8 cellular contexts compared by ENCODE assay signal in the genomic region with DNA sequence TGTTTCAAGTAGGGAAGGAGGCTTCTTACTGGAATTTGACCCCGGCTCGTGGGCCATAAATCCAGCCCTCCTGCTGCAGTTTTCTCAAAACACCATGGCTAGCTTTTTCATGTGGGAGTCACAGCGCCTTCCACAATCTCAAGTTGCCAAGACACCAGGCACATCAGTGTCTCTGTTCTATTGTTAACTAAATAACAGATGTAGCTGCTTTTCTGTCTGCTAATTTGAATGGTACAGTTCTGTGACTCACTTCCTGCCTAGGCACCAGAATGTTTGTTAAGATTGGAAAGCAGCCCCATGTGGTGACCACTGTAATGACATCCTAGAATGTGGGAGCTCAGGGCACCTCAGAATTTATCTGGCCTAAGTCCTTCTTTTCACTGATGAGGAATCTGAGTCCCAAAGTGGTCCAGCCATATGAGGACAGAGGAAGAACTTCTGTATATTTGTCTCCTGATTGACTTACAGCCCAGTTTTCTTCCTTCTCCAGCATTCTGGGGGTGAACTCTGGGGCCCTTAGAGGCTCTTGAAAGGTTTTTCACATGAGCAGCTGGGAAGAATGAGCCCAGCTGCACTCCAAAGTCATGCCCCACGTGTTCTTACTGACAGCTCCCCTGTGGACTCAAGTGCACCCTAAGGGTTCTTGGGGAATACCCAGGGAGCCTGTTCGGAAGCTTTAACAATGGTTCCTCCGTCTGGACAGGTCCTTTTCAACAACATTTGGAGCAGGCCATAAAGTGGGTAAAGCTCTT. TPM values are rescaled to one million over a fixed set of nuclear protein-coding genes. Genes with fewer than 3 reads are reported as not detected.
DNase-seq lines count a peak whose midpoint lies in the region; ATAC-seq, FAIRE-seq and TF ChIP-seq lines count a peak whose summit lies in the region.

No MANE protein-coding gene starts in this region.

- no peak overlapping the region for H3K4me3 ChIP-seq in OCI-LY1 (ENCODE audit: low read depth, low read length, poor library complexity, severe bottlenecking)
- no peak overlapping the region for H3K4me3 ChIP-seq in GM12878
- H3K4me3 ChIP-seq in lower lobe of right lung = no peak overlapping the region

- no peaks in the 10 kb centered on the region for H3K4me1 ChIP-seq in OCI-LY1 (ENCODE audit: insufficient read depth, low read length, severe bottlenecking)
- no peaks in the 10 kb centered on the region for H3K4me1 ChIP-seq in GM12878 (ENCODE audit: control insufficient read depth, insufficient read depth, low read length)
- peaks cover 7% of the 10 kb centered on the region for H3K4me1 ChIP-seq in lower lobe of right lung

- TF ChIP-seq POLR2A in GM12878 (IDR thresholded peaks at IDR 0.05; ENCODE audit: low read depth, low read length) = no peak

- POLR2A ChIA-PET in GM12878 (lab: Charles Lee) = interaction anchor here (1.3 to 1.6 kb wide), 2 partner anchors 13 kb away, joined by 3 to 4 read pairs; no protein-coding TSS in a partner anchor

- peak; percentile 28 for TF ChIP-seq RAD21 in GM12878 (IDR thresholded peaks at IDR 0.05; ENCODE audit: insufficient read depth, low read depth, low read length)

- peak; percentile 13 for FAIRE-seq in GM12878 (lab: Jason Lieb, UNC)

- WGBS in GM12878 (ENCODE audit: insufficient coverage, insufficient replicate concordance, low lambda C conversion rate, missing lambda C conversion rate) = 86% methylated on average over 6 of the region's 6 CpGs

- H4K20me1 ChIP-seq in OCI-LY1 (ENCODE audit: insufficient read depth, low read length) = no peaks in the 10 kb centered on the region
- no peaks in the 10 kb centered on the region for H4K20me1 ChIP-seq in GM12878 (ENCODE audit: control insufficient read depth, insufficient read depth)

- CTCF ChIA-PET in GM12878 (lab: Yijun Ruan, JAX) = interaction anchor here (1.0 to 5.1 kb wide), 4 partner anchors 21 to 191 kb away, joined by 3 to 44 read pairs (median 7); no protein-coding TSS in a partner anchor

- H3K36me3 ChIP-seq in OCI-LY1 (ENCODE audit: insufficient read depth, low read length) (peaks cover 98% of the 10 kb centered on the region), GM12878 (ENCODE audit: control insufficient read depth in 2 of 2, insufficient read depth in 2 of 2, low read length in 1 of 2) (peaks cover 17 to 60% of the 10 kb centered on the region in 2 experiments), lower lobe of right lung (peaks cover 35% of the 10 kb centered on the region)

- no peak overlapping the region for H3K27ac ChIP-seq in OCI-LY1 (ENCODE audit: low read depth, low read length, poor library complexity, severe bottlenecking)
- H3K27ac ChIP-seq in GM12878 (ENCODE audit: control insufficient read depth, insufficient read depth) = no peak overlapping the region
- H3K27ac ChIP-seq in lower lobe of right lung = no peak overlapping the region

- TF ChIP-seq CTCF in OCI-LY1 (IDR thresholded peaks at IDR 0.05; ENCODE audit: low read length) = peak; percentile 24; the same call in 1 of the 2 replicates
- TF ChIP-seq CTCF in GM12878 (IDR thresholded peaks at IDR 0.05 in 2 of 3, conservative IDR thresholded peaks at IDR 0.05 in 1 of 3; ENCODE audit: control insufficient read depth in 2 of 3, extremely low read depth in 1 of 3, insufficient read depth in 1 of 3, low read depth in 3 of 3, low read length in 3 of 3) = peak in 2 of 3 experiments; percentile 13 to 34; a peak in 4 of 6 replicates
- no peak for TF ChIP-seq CTCF in lower lobe of right lung (IDR thresholded peaks at IDR 0.05)

- in situ Hi-C loops in ACHN (cut with HindIII; ENCODE audit: low pct_ligation_motif_present, low pct_unique_long_range_greater_than_20kb, low sequenced_read_pairs) (no loop called here), GM12878 (cut with MboI) (no loop called here)

- H2AFZ ChIP-seq in OCI-LY1 (ENCODE audit: low read length) = no peak overlapping the region
- H2AFZ ChIP-seq in GM12878 (ENCODE audit: control insufficient read depth, low read depth, low read length) = no peak overlapping the region

- TF ChIP-seq EP300 in GM12878 (IDR thresholded peaks at IDR 0.05; ENCODE audit: borderline replicate concordance in 1 of 2, control insufficient read depth in 1 of 2, low read depth in 2 of 2, low read length in 2 of 2) = no peak

- RAD21 ChIA-PET in GM12878 (lab: Charles Lee; ENCODE audit: unreplicated experiment) = interaction anchor here (1.1 to 2.9 kb wide), 4 partner anchors 23 to 35 kb away, joined by 3 to 6 read pairs (median 4); no protein-coding TSS in a partner anchor

- intact Hi-C loops in GM12878 (cut with micrococcal nuclease; ENCODE audit: unreplicated experiment) (no loop called here), lower lobe of right lung (cut with DNase I) (no loop called here)

- H3K9me3 ChIP-seq in OCI-LY1 (ENCODE audit: low read length) = no peaks in the 10 kb centered on the region
- H3K9me3 ChIP-seq in GM12878 (replicated peaks; ENCODE audit: control insufficient read depth, insufficient read depth, low read length) = no peaks in the 10 kb centered on the region
- no peaks in the 10 kb centered on the region for H3K9me3 ChIP-seq in lower lobe of right lung

- BruUV-seq in GM12878 (replicated peaks; lab: Mats Ljungman, UMichigan) = no TSS peak

- no peaks in the 10 kb centered on the region for H3F3A ChIP-seq in OCI-LY1 (ENCODE audit: insufficient read depth, low read length)

- DNase-seq in ACHN = peak; percentile 61
- no peak for DNase-seq in GM12878 (ENCODE audit: low read depth, low spot score)
- DNase-seq in lower lobe of right lung = no peak
- no peak for DNase-seq in DMS153 (lab: John Stamatoyannopoulos, UW)
- no peak for DNase-seq in NCI-H1694 treated with DMSO at 0.1 percent for 48 hours (lab: John Stamatoyannopoulos, UW)

- H3K27me3 ChIP-seq in OCI-LY1 (ENCODE audit: insufficient read depth, low read length) (no peaks in the 10 kb centered on the region), GM12878 (replicated peaks in 1 of 2; ENCODE audit: control insufficient read depth in 2 of 2, insufficient read depth in 2 of 2, low read length in 1 of 2) (no peaks in the 10 kb centered on the region), lower lobe of right lung (ENCODE audit: low read depth) (no peaks in the 10 kb centered on the region)

- H3K4me2 ChIP-seq in OCI-LY1 (ENCODE audit: low read length) = no peak overlapping the region
- H3K4me2 ChIP-seq in GM12878 (ENCODE audit: control insufficient read depth, insufficient read depth) = no peak overlapping the region

- ATAC-seq in GM18502 (IDR thresholded peaks at IDR 0.05; ENCODE audit: poor library complexity, unreplicated experiment) = peak; percentile 87
- ATAC-seq in HG02938 (IDR thresholded peaks at IDR 0.05; ENCODE audit: unreplicated experiment) = peak; percentile 91
- ATAC-seq in GM12878 = peak; percentile 91
- peak; percentile 52 to 69 for ATAC-seq in lower lobe of right lung

- H3K9ac ChIP-seq in OCI-LY1 (ENCODE audit: low read length) (no peak overlapping the region), GM12878 (ENCODE audit: control insufficient read depth, insufficient read depth, low read length) (no peak overlapping the region)

- no peaks in the 10 kb centered on the region for H3K79me2 ChIP-seq in OCI-LY1 (ENCODE audit: insufficient read depth, low read length)
- H3K79me2 ChIP-seq in GM12878 (ENCODE audit: control insufficient read depth, insufficient read depth, low read length) = no peaks in the 10 kb centered on the region

- SMC1A ChIA-PET in GM12878 (lab: Charles Lee; ENCODE audit: uncharacterized antibody, unreplicated experiment) = interaction anchor here (0.7 to 1.9 kb wide), 9 partner anchors 12 to 298 kb away, joined by 3 to 6 read pairs (median 3); partner anchors contain the start of gene TTF2

- H3K9me2 ChIP-seq in OCI-LY1 (ENCODE audit: low read depth, low read length) = no peaks in the 10 kb centered on the region

TF ChIP-seq in GM12878, 131 proteins besides CTCF, POLR2A, EP300 and RAD21:
- no peak for TF ChIP-seq SMAD5 (IDR thresholded peaks at IDR 0.05; ENCODE audit: low read depth)
- TF ChIP-seq SPI1 (IDR thresholded peaks at IDR 0.05; ENCODE audit: borderline replicate concordance, insufficient read depth, low read depth, low read length) = peak; percentile 30; the same call in 1 of the 2 replicates

RNA-seq across cellular contexts. Expression of gene TRIM45, which starts 27.5 kb away (rescaled TPM):
- 0.47 and 0.58 TPM in 2 replicates for total RNA-seq in GM12878 (2013; cell fraction: nucleolus; rRNA removed)
- total RNA-seq in GM12878 (2014; rRNA removed) = 0.40 and 0.54 TPM in 2 replicates
- 0.23 and 0.31 TPM in 2 replicates for total RNA-seq in GM12878 (2014; rRNA removed; fragmentation: Illumina TruSeq; extraction: Trizol)
- total RNA-seq in GM12878 (2021) = 0.44 and 0.48 TPM in 2 replicates
- 0.92 TPM for polyA plus RNA-seq in GM12878 (2011; ENCODE audit: low read depth)
- 0.30 and 0.48 TPM in 2 replicates for polyA plus RNA-seq in GM12878 (2011; rRNA removed)
- 0.54 and 0.64 TPM in 2 replicates for polyA plus RNA-seq in GM12878 (2011; cell fraction: cytosol; rRNA removed)
- 0.78 and 1.1 TPM in 2 replicates for polyA plus RNA-seq in GM12878 (2011; cell fraction: nucleus; rRNA removed)
- 0.87 and 0.88 TPM in 2 replicates for polyA plus RNA-seq in GM12878 (2012)
- 0.54 and 0.56 TPM in 2 replicates for polyA plus RNA-seq in GM12878 (2014; fragmentation: Illumina TruSeq; extraction: Trizol)
- polyA plus RNA-seq in GM12878 (2014; fragmentation: Nextera tagmentation; extraction: Ambion mirVana) = under 1 TPM; 0.42 TPM
- 0.43 and 0.56 TPM in 2 replicates for polyA plus RNA-seq in GM12878 (2014; rRNA removed)
- polyA plus RNA-seq in GM12878 (2016; fragmentation: Nextera tagmentation; extraction: Ambion mirVana) = under 1 TPM; 0.60 to 0.86 TPM
- 0.15 TPM in 2 replicates for polyA minus RNA-seq in GM12878 (2011; rRNA and poly(A)+ RNA removed)
- not detected in 2 replicates for polyA minus RNA-seq in GM12878 (2011; cell fraction: cytosol; rRNA and poly(A)+ RNA removed)
- polyA minus RNA-seq in GM12878 (2011; cell fraction: nucleus; rRNA and poly(A)+ RNA removed) = 0.12 and 0.57 TPM in 2 replicates
- total RNA-seq in lower lobe of right lung = 2.1 TPM

RNA-seq across cellular contexts. Expression of gene TTF2, which starts 33.9 kb away (rescaled TPM):
- total RNA-seq in GM12878 (2013; cell fraction: nucleolus; rRNA removed) = 655 and 686 TPM in 2 replicates
- total RNA-seq in GM12878 (2014; rRNA removed) = 82.1 and 96.0 TPM in 2 replicates
- total RNA-seq in GM12878 (2014; rRNA removed; fragmentation: Illumina TruSeq; extraction: Trizol) = 74.3 and 75.4 TPM in 2 replicates
- 114 and 121 TPM in 2 replicates for total RNA-seq in GM12878 (2021)
- polyA plus RNA-seq in GM12878 (2011; ENCODE audit: low read depth) = 12.0 TPM
- polyA plus RNA-seq in GM12878 (2011; rRNA removed) = 132 and 134 TPM in 2 replicates
- polyA plus RNA-seq in GM12878 (2011; cell fraction: cytosol; rRNA removed) = 98.6 and 111 TPM in 2 replicates
- polyA plus RNA-seq in GM12878 (2011; cell fraction: nucleus; rRNA removed) = 189 and 202 TPM in 2 replicates
- polyA plus RNA-seq in GM12878 (2012) = 22.7 and 35.5 TPM in 2 replicates
- 63.8 and 94.6 TPM in 2 replicates for polyA plus RNA-seq in GM12878 (2014; fragmentation: Illumina TruSeq; extraction: Trizol)
- polyA plus RNA-seq in GM12878 (2014; fragmentation: Nextera tagmentation; extraction: Ambion mirVana) = 10 to 100 TPM; 17.7 to 20.8 TPM
- polyA plus RNA-seq in GM12878 (2014; rRNA removed) = 63.9 and 66.4 TPM in 2 replicates
- polyA plus RNA-seq in GM12878 (2016; fragmentation: Nextera tagmentation; extraction: Ambion mirVana) = 100 to 1,000 TPM; 110 to 125 TPM
- 79.6 and 137 TPM in 2 replicates for polyA minus RNA-seq in GM12878 (2011; rRNA and poly(A)+ RNA removed)
- 44.4 and 49.2 TPM in 2 replicates for polyA minus RNA-seq in GM12878 (2011; cell fraction: cytosol; rRNA and poly(A)+ RNA removed)
- 111 and 144 TPM in 2 replicates for polyA minus RNA-seq in GM12878 (2011; cell fraction: nucleus; rRNA and poly(A)+ RNA removed)
- 18.0 TPM for total RNA-seq in lower lobe of right lung
